ENCODE assay signal across 8 cellular contexts in the genomic region with DNA sequence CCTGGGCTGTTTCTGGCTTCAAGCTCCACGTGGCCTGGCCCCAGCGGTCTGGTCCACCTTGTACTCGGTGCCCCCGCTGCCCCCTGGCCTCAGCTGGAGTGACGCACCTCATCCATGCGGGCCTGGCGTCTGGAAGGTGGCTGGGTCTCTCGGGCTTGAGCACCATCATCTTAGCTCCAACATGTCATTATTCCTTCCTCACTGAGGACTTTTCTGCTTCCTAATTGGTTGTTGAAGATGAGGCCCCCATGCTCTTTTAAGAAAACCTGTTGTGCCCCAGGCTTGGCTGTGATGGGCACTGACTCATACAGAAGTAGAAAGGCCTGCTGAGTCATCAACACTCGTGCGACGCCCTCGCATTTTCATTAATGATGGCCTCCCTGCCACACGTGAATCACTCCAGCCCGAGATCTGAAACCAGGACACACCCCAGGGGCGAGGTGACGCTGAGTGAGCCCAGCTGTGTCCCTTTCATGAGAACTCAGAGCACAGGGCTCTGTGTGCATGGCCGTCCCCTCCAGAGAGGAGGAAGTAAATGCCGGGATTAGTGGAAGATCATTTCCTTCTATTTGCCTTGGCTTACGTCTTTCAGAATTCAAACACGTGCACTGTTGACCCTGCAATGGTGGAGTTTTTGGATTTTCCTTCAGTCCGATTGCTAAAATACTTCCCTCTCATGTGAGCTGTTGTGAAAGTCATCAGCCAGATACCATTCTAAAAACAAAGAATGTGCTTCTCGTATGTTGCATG. TPM values are rescaled to one million over a fixed set of nuclear protein-coding genes. Genes with fewer than 3 reads are reported as not detected.
DNase-seq lines count a peak whose midpoint lies in the region; ATAC-seq lines count a peak whose summit lies in the region.

No MANE protein-coding gene starts in this region.

- ATAC-seq in HG02884 (IDR thresholded peaks at IDR 0.05; ENCODE audit: unreplicated experiment), result peak; percentile 95
- ATAC-seq in activated T-helper 17 cell treated with anti-CD3 and anti-CD28 coated beads, Interleukin-2, amount 50 U/mL, for 72 hours (replicated peaks), result peak; percentile 94
- peak; percentile 81 to 92 for ATAC-seq in left cardiac atrium

- H3K27ac Mint-ChIP-seq in activated T-helper 1 cell treated with anti-CD3 and anti-CD28 coated beads, Interleukin-12 subunit alpha, Interleukin-12 subunit beta, Interleukin-2, Interleukin-4 antibody, amounts not matched to agents 30 ng/mL and 10 ng/mL and 1 ng/mL, durations not matched to agents 14 hours and 24 hours and 36 hours, result no peak overlapping the region
- H3K27ac Mint-ChIP-seq in activated T-helper 17 cell treated with anti-CD3 and anti-CD28 coated beads, Interleukin-2, amount 50 U/mL, for 72 hours, result no peak overlapping the region

- DNase-seq in activated T-helper 1 cell treated with Interleukin-2 at 50 U/mL for 16 hours (ENCODE audit: low read depth), result peak; percentile 31
- DNase-seq in activated T-helper 1 cell treated with anti-CD3 and anti-CD28 coated beads, Interleukin-12 subunit alpha, Interleukin-12 subunit beta, Interleukin-2, Interleukin-4 antibody, amounts not matched to agents 30 ng/mL and 10 ng/mL and 1 ng/mL, durations not matched to agents 14 hours and 24 hours and 36 hours (ENCODE audit: low spot score), result no peak
- peak; percentile 98 for DNase-seq in NOMO-1 treated with DMSO at 0.1 percent for 48 hours (lab: John Stamatoyannopoulos, UW; ENCODE audit: unreplicated experiment)
- peak; percentile 88 for DNase-seq in left cardiac atrium
- peak in 3 of 4 experiments; percentile 35 to 71 (median 60) for DNase-seq in stimulated activated CD4-positive, alpha-beta T cell treated with anti-CD3 and anti-CD28 coated beads, Interleukin-1b, Interleukin-23, amount 100 ng/mL, for 24 hours (ENCODE audit: low read depth in 4 of 4, low spot score in 1 of 4)
- DNase-seq in cortex of kidney (lab: John Stamatoyannopoulos, UW), result no peak

- no peaks in the 10 kb centered on the region for H3K9me3 Mint-ChIP-seq in activated T-helper 1 cell treated with anti-CD3 and anti-CD28 coated beads, Interleukin-12 subunit alpha, Interleukin-12 subunit beta, Interleukin-2, Interleukin-4 antibody, amounts not matched to agents 30 ng/mL and 10 ng/mL and 1 ng/mL, durations not matched to agents 14 hours and 24 hours and 36 hours
- no peaks in the 10 kb centered on the region for H3K9me3 Mint-ChIP-seq in activated T-helper 17 cell treated with anti-CD3 and anti-CD28 coated beads, Interleukin-2, amount 50 U/mL, for 72 hours

- intact Hi-C loops in activated T-helper 1 cell treated with anti-CD3 and anti-CD28 coated beads, Interleukin-12 subunit alpha, Interleukin-12 subunit beta, Interleukin-2, Interleukin-4 antibody, amounts not matched to agents 30 ng/mL and 10 ng/mL and 1 ng/mL, durations not matched to agents 14 hours and 24 hours and 36 hours (cut with micrococcal nuclease), result no loop called here
- intact Hi-C loops in left cardiac atrium (cut with DNase I), result no loop called here

- no peaks in the 10 kb centered on the region for H3K36me3 Mint-ChIP-seq in activated T-helper 1 cell treated with anti-CD3 and anti-CD28 coated beads, Interleukin-12 subunit alpha, Interleukin-12 subunit beta, Interleukin-2, Interleukin-4 antibody, amounts not matched to agents 30 ng/mL and 10 ng/mL and 1 ng/mL, durations not matched to agents 14 hours and 24 hours and 36 hours (ENCODE audit: low read depth)
- H3K36me3 Mint-ChIP-seq in activated T-helper 17 cell treated with anti-CD3 and anti-CD28 coated beads, Interleukin-2, amount 50 U/mL, for 72 hours (ENCODE audit: low read depth), result no peaks in the 10 kb centered on the region

- no peak overlapping the region for H3K4me3 Mint-ChIP-seq in activated T-helper 1 cell treated with anti-CD3 and anti-CD28 coated beads, Interleukin-12 subunit alpha, Interleukin-12 subunit beta, Interleukin-2, Interleukin-4 antibody, amounts not matched to agents 30 ng/mL and 10 ng/mL and 1 ng/mL, durations not matched to agents 14 hours and 24 hours and 36 hours
- H3K4me3 Mint-ChIP-seq in activated T-helper 17 cell treated with anti-CD3 and anti-CD28 coated beads, Interleukin-2, amount 50 U/mL, for 72 hours, result peak overlapping the region; percentile 58

- peaks cover 49% of the 10 kb centered on the region for H3K27me3 Mint-ChIP-seq in activated T-helper 1 cell treated with anti-CD3 and anti-CD28 coated beads, Interleukin-12 subunit alpha, Interleukin-12 subunit beta, Interleukin-2, Interleukin-4 antibody, amounts not matched to agents 30 ng/mL and 10 ng/mL and 1 ng/mL, durations not matched to agents 14 hours and 24 hours and 36 hours (ENCODE audit: insufficient read depth)
- H3K27me3 Mint-ChIP-seq in activated T-helper 17 cell treated with anti-CD3 and anti-CD28 coated beads, Interleukin-2, amount 50 U/mL, for 72 hours, result peaks cover 64% of the 10 kb centered on the region

- peaks cover 7% of the 10 kb centered on the region for H3K4me1 Mint-ChIP-seq in activated T-helper 1 cell treated with anti-CD3 and anti-CD28 coated beads, Interleukin-12 subunit alpha, Interleukin-12 subunit beta, Interleukin-2, Interleukin-4 antibody, amounts not matched to agents 30 ng/mL and 10 ng/mL and 1 ng/mL, durations not matched to agents 14 hours and 24 hours and 36 hours (ENCODE audit: low read depth)
- peaks cover 25% of the 10 kb centered on the region for H3K4me1 Mint-ChIP-seq in activated T-helper 17 cell treated with anti-CD3 and anti-CD28 coated beads, Interleukin-2, amount 50 U/mL, for 72 hours

RNA-seq across cellular contexts. Expression of gene GJA3, which starts 14.0 kb away (rescaled TPM):
- not detected in 2 replicates for total RNA-seq in activated T-helper 1 cell treated with anti-CD3 and anti-CD28 coated beads, Interleukin-12 subunit alpha, Interleukin-12 subunit beta, Interleukin-2, Interleukin-4 antibody, amounts not matched to agents 30 ng/mL and 10 ng/mL and 1 ng/mL, durations not matched to agents 14 hours and 24 hours and 36 hours
- total RNA-seq in activated T-helper 17 cell treated with anti-CD3 and anti-CD28 coated beads, Interleukin-2, amount 50 U/mL, for 72 hours, result under 1 TPM; 0.50 to 0.91 TPM
- 1 to 10 TPM; 6.2 to 8.0 TPM for total RNA-seq in left cardiac atrium

RNA-seq across cellular contexts. Expression of gene GJB2, which starts 17.9 kb away (rescaled TPM):
- 2.9 TPM in 2 replicates for total RNA-seq in activated T-helper 1 cell treated with anti-CD3 and anti-CD28 coated beads, Interleukin-12 subunit alpha, Interleukin-12 subunit beta, Interleukin-2, Interleukin-4 antibody, amounts not matched to agents 30 ng/mL and 10 ng/mL and 1 ng/mL, durations not matched to agents 14 hours and 24 hours and 36 hours
- total RNA-seq in activated T-helper 17 cell treated with anti-CD3 and anti-CD28 coated beads, Interleukin-2, amount 50 U/mL, for 72 hours, result 10 to 100 TPM; 42.5 to 84.4 TPM
- under 1 TPM in 1 of 2 donors, not detected in 1; 0.27 TPM for total RNA-seq in left cardiac atrium

RNA-seq across cellular contexts. Expression of gene GJB6, which starts 57.3 kb away (rescaled TPM):
- 0.76 and 0.99 TPM in 2 replicates for total RNA-seq in activated T-helper 1 cell treated with anti-CD3 and anti-CD28 coated beads, Interleukin-12 subunit alpha, Interleukin-12 subunit beta, Interleukin-2, Interleukin-4 antibody, amounts not matched to agents 30 ng/mL and 10 ng/mL and 1 ng/mL, durations not matched to agents 14 hours and 24 hours and 36 hours
- total RNA-seq in activated T-helper 17 cell treated with anti-CD3 and anti-CD28 coated beads, Interleukin-2, amount 50 U/mL, for 72 hours, result 10 to 100 TPM; 16.8 to 53.3 TPM
- not detected for total RNA-seq in left cardiac atrium

Comparison
In these comparisons a context has a peak if more than half of its experiments do, and no peak if none do; other contexts are left out.
1. DNase-seq: peak in activated T-helper 1 cell treated with Interleukin-2 at 50 U/mL for 16 hours (single experiment), NOMO-1 treated with DMSO at 0.1 percent for 48 hours (single experiment), left cardiac atrium (single experiment) and stimulated activated CD4-positive, alpha-beta T cell treated with anti-CD3 and anti-CD28 coated beads, Interleukin-1b, Interleukin-23, amount 100 ng/mL, for 24 hours (3 of 4); none in activated T-helper 1 cell treated with anti-CD3 and anti-CD28 coated beads, Interleukin-12 subunit alpha, Interleukin-12 subunit beta, Interleukin-2, Interleukin-4 antibody, amounts not matched to agents 30 ng/mL and 10 ng/mL and 1 ng/mL, durations not matched to agents 14 hours and 24 hours and 36 hours (single experiment) and cortex of kidney (single experiment).
2. RNA of gene GJB2, which starts 17.9 kb away (total RNA-seq): 42.5 to 84.4 TPM in activated T-helper 17 cell treated with anti-CD3 and anti-CD28 coated beads, Interleukin-2, amount 50 U/mL, for 72 hours; 2.9 TPM in activated T-helper 1 cell treated with anti-CD3 and anti-CD28 coated beads, Interleukin-12 subunit alpha, Interleukin-12 subunit beta, Interleukin-2, Interleukin-4 antibody, amounts not matched to agents 30 ng/mL and 10 ng/mL and 1 ng/mL, durations not matched to agents 14 hours and 24 hours and 36 hours and 0.27 TPM in left cardiac atrium; every median in the first group is over 10 times any median in the second.
3. Peak in every context shown above with its lines, with median percentiles within 50 percentile points of each other: ATAC-seq.